In the genomic region with DNA sequence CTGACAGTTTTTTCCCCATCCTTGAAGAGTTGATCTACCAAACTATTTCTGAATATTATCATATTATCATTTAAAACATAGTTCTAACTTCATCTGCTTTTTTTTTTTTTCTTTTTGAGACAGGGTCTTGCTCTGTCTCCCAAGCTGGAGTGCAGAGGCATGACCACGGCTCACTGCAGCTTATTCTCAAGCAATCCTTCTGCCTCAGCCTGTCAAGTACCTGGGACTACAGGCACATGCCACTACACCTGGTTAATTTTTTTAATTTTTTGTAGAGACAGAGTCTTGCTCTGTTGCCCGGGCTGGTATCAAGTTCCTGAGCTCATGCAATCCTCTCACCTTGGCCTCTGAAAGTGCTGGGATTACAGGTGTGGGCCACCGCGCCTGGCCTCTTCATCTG, we compare ENCODE assay signal across 8 cellular contexts. TPM values are rescaled to one million over a fixed set of nuclear protein-coding genes. Genes with fewer than 3 reads are reported as not detected.
DNase-seq lines count a peak whose midpoint lies in the region; ATAC-seq and TF ChIP-seq lines count a peak whose summit lies in the region.
"Had no signal": no experiment of that assay in that cellular context is flagged by ENCODE, and none has a peak within 500 bp of the region (broad histone marks: within the 10 kb centered on the region; RNA-seq: fewer than 3 reads in every experiment).

No MANE protein-coding gene starts in this region.

- no peaks in the 10 kb centered on the region for H3K36me3 ChIP-seq in CD8-positive, alpha-beta memory T cell (ENCODE audit: insufficient read depth, low read length)
- H3K36me3 ChIP-seq in neural progenitor cell, result no peaks in the 10 kb centered on the region
- peaks cover 0 to 4% (median 0%) of the 10 kb centered on the region in 3 donors for H3K36me3 ChIP-seq in tibial nerve

- TF ChIP-seq POLR2A in tibial nerve (IDR thresholded peaks at IDR 0.05), result no peak

- no peak overlapping the region for H3K4me3 ChIP-seq in CD8-positive, alpha-beta memory T cell (ENCODE audit: low read length)
- peak overlapping the region; percentile 67 for H3K4me3 ChIP-seq in LNCaP clone FGC (ENCODE audit: low read depth, low read length)
- H3K4me3 ChIP-seq in dorsolateral prefrontal cortex, result peak overlapping the region in 38 of 59 donors; percentile 70 to 93 (median 85)
- peak overlapping the region; percentile 78 for H3K4me3 ChIP-seq in neural progenitor cell
- no peak overlapping the region for H3K4me3 ChIP-seq in tibial nerve

- peaks cover 35% of the 10 kb centered on the region for H3K79me2 ChIP-seq in neural progenitor cell (ENCODE audit: low read depth)

- H3K27ac ChIP-seq in CD8-positive, alpha-beta memory T cell (ENCODE audit: low read depth, low read length), result no peak overlapping the region
- H3K27ac ChIP-seq in dorsolateral prefrontal cortex (peak overlapping the region in 2 of 59 donors; percentile 82 to 94), neural progenitor cell (no peak overlapping the region), tibial nerve (no peak overlapping the region)

- no peaks in the 10 kb centered on the region for H3K27me3 ChIP-seq in CD8-positive, alpha-beta memory T cell (ENCODE audit: insufficient read depth, low read length, poor library complexity, severe bottlenecking)
- H3K27me3 ChIP-seq in dorsolateral prefrontal cortex (no peaks in the 10 kb centered on the region), neural progenitor cell (no peaks in the 10 kb centered on the region), tibial nerve (no peaks in the 10 kb centered on the region)
- H3K27me3 ChIP-seq: Peyer's patch had no signal

- peaks cover 28 to 54% (median 49%) of the 10 kb centered on the region in 3 donors for H3K4me1 Mint-ChIP-seq in CD8-positive, alpha-beta memory T cell
- peaks cover 28% of the 10 kb centered on the region for H3K4me1 Mint-ChIP-seq in neural progenitor cell

- H3K9me3 ChIP-seq in CD8-positive, alpha-beta memory T cell (ENCODE audit: low read length), result no peaks in the 10 kb centered on the region
- H3K9me3 ChIP-seq in neural progenitor cell (ENCODE audit: low read depth) (no peaks in the 10 kb centered on the region), tibial nerve (no peaks in the 10 kb centered on the region)
- H3K9me3 ChIP-seq: Peyer's patch had no signal

- DNase-seq in CD8-positive, alpha-beta memory T cell, result no peak
- no peak for DNase-seq in LNCaP clone FGC (ENCODE audit: low read depth)
- no peak for DNase-seq in dorsolateral prefrontal cortex
- no peak for DNase-seq in neural progenitor cell (ENCODE audit: low spot score)
- no peak for DNase-seq in occipital lobe (lab: John Stamatoyannopoulos, UW)
- no peak for DNase-seq in tibial nerve (ENCODE audit: low spot score in 2 of 2)
- DNase-seq: Peyer's patch had no signal

- peaks cover 0 to 18% (median 15%) of the 10 kb centered on the region in 3 donors for H3K36me3 Mint-ChIP-seq in CD8-positive, alpha-beta memory T cell
- peaks cover 16% of the 10 kb centered on the region for H3K36me3 Mint-ChIP-seq in neural progenitor cell

- H3K27ac Mint-ChIP-seq in CD8-positive, alpha-beta memory T cell, result peak overlapping the region in 2 of 8 donors; percentile 17 to 24
- no peak overlapping the region for H3K27ac Mint-ChIP-seq in neural progenitor cell

- H3K4me1 ChIP-seq in CD8-positive, alpha-beta memory T cell (ENCODE audit: insufficient read depth, low read length), result peaks cover 7% of the 10 kb centered on the region
- H3K4me1 ChIP-seq in neural progenitor cell (peaks cover 9% of the 10 kb centered on the region), tibial nerve (peaks cover 0 to 55% (median 23%) of the 10 kb centered on the region in 4 donors)

- no peak overlapping the region for H3K9ac ChIP-seq in neural progenitor cell

- ATAC-seq in GM19463 (IDR thresholded peaks at IDR 0.05; ENCODE audit: unreplicated experiment), result no peak

- no peak for TF ChIP-seq EP300 in tibial nerve (IDR thresholded peaks at IDR 0.05)

- CTCF ChIA-PET in CD8-positive, alpha-beta memory T cell (lab: Charles Lee), result interaction anchor here (0.9 kb wide), 1 partner anchor 100 kb away, joined by 3 read pairs; no protein-coding TSS in a partner anchor

- POLR2A ChIA-PET in CD8-positive, alpha-beta memory T cell (lab: Charles Lee), result no interaction called here

- peaks cover 4 to 14% of the 10 kb centered on the region in 2 donors for H3K27me3 Mint-ChIP-seq in CD8-positive, alpha-beta memory T cell
- H3K27me3 Mint-ChIP-seq in neural progenitor cell (ENCODE audit: insufficient read depth, low read depth), result no peaks in the 10 kb centered on the region

- WGBS in tibial nerve, 2 donors, result 95 to 99% methylated on average over 4 of the region's 4 CpGs

- no peak overlapping the region for H2AFZ ChIP-seq in neural progenitor cell (replicated peaks)

- peaks cover 8% of the 10 kb centered on the region for H3F3A ChIP-seq in neural progenitor cell (ENCODE audit: low read depth)

- no peaks in the 10 kb centered on the region for H3K9me3 Mint-ChIP-seq in CD8-positive, alpha-beta memory T cell
- H3K9me3 Mint-ChIP-seq in neural progenitor cell, result no peaks in the 10 kb centered on the region

- peak overlapping the region; percentile 93 for H3K4me2 ChIP-seq in neural progenitor cell

- no peak for TF ChIP-seq CTCF in LNCaP clone FGC (IDR thresholded peaks at IDR 0.05; ENCODE audit: control insufficient read depth, extremely low read depth, insufficient read depth)
- no peak for TF ChIP-seq CTCF in dorsolateral prefrontal cortex (IDR thresholded peaks at IDR 0.05 in 54 of 56, conservative IDR thresholded peaks at IDR 0.05 in 2 of 56; ENCODE audit: low read depth in 1 of 56, partially characterized antibody in 56 of 56)
- no peak for TF ChIP-seq CTCF in neural progenitor cell (IDR thresholded peaks at IDR 0.05)
- no peak for TF ChIP-seq CTCF in tibial nerve (IDR thresholded peaks at IDR 0.05)

- no peaks in the 10 kb centered on the region for H4K20me1 ChIP-seq in neural progenitor cell (ENCODE audit: low read depth)

- intact Hi-C loops in dorsolateral prefrontal cortex (cut with DNase I), result no loop called here

- peak overlapping the region; percentile 3 to 91 (median 84) for H3K4me3 Mint-ChIP-seq in CD8-positive, alpha-beta memory T cell
- H3K4me3 Mint-ChIP-seq in neural progenitor cell, result peak overlapping the region; percentile 53

RNA-seq across cellular contexts. Expression of a gene that starts 1.3 kb away (rescaled TPM):
- total RNA-seq in CD8-positive, alpha-beta memory T cell, result 10 to 100 TPM; 23.9 to 24.3 TPM
- 17.0 TPM for polyA plus RNA-seq in CD8-positive, alpha-beta memory T cell
- 10 to 100 TPM; 22.9 to 44.1 (median 35.5) TPM for total RNA-seq in dorsolateral prefrontal cortex
- total RNA-seq in neural progenitor cell (ENCODE audit: low replicate concordance), result 55.9 and 62.9 TPM in 2 replicates
- 28.7 TPM for total RNA-seq in occipital lobe
- total RNA-seq in tibial nerve, result 10 to 100 TPM; 42.3 to 58.8 (median 54.1) TPM

RNA-seq across cellular contexts. Expression of a gene that starts 15.2 kb away (rescaled TPM):
- under 1 TPM in 1 of 2 experiments, not detected in 1; 0.20 TPM for total RNA-seq in CD8-positive, alpha-beta memory T cell
- polyA plus RNA-seq in CD8-positive, alpha-beta memory T cell, result not detected
- 10 to 100 TPM in 119 of 120 experiments, 1 to 10 TPM in 1; 9.0 to 46.6 (median 29.5) TPM for total RNA-seq in dorsolateral prefrontal cortex
- total RNA-seq in neural progenitor cell (ENCODE audit: low replicate concordance), result 20.6 and 36.4 TPM in 2 replicates
- total RNA-seq in occipital lobe, result 44.3 TPM
- total RNA-seq in tibial nerve, result 10 to 100 TPM in 2 of 4 donors, 1 to 10 TPM in 2; 2.4 to 18.6 (median 9.1) TPM

Comparison
In these comparisons a context has a peak if more than half of its experiments do, and no peak if none do; other contexts are left out.
1. H3K4me3 ChIP-seq: peak in LNCaP clone FGC (single experiment), dorsolateral prefrontal cortex (38 of 59) and neural progenitor cell (single experiment); none in CD8-positive, alpha-beta memory T cell (single experiment) and tibial nerve (0 of 4).